Comparison of ENCODE assay signal across 10 cellular contexts in genomic region chr17:2057130-2057713, GRCh38. TPM values are rescaled to one million over a fixed set of nuclear protein-coding genes. Genes with fewer than 3 reads are reported as not detected.
DNase-seq lines count a peak whose midpoint lies in the region; ATAC-seq and TF ChIP-seq lines count a peak whose summit lies in the region.
"Had no signal": no experiment of that assay in that cellular context is flagged by ENCODE, and none has a peak within 500 bp of the region (broad histone marks: within the 10 kb centered on the region; RNA-seq: fewer than 3 reads in every experiment).

No MANE protein-coding gene starts in this region.

- TF ChIP-seq EP300 in sigmoid colon (IDR thresholded peaks at IDR 0.05) = no peak

- TF ChIP-seq CTCF in activated B cell treated with CpG ODN at 0.5 μM for 24 hours (IDR thresholded peaks at IDR 0.05) = no peak
- TF ChIP-seq CTCF in glutamatergic neuron (IDR thresholded peaks at IDR 0.05; ENCODE audit: partially characterized antibody, unreplicated experiment) = no peak
- no peak for TF ChIP-seq CTCF in sigmoid colon (IDR thresholded peaks at IDR 0.05)
- no peak for TF ChIP-seq CTCF in CD4-positive, alpha-beta T cell (IDR thresholded peaks at IDR 0.05)

- peaks cover 0 to 14% (median 0%) of the 10 kb centered on the region in 4 donors for H3K36me3 ChIP-seq in sigmoid colon

- peaks cover 0 to 82% (median 74%) of the 10 kb centered on the region in 4 donors for H3K4me1 ChIP-seq in sigmoid colon

- peak overlapping the region; percentile 88 to 92 (median 91) for H3K27ac ChIP-seq in sigmoid colon
- H3K27ac ChIP-seq in CD4-positive, alpha-beta T cell (ENCODE audit: low read depth, low read length) = no peak overlapping the region

- ATAC-seq in activated B cell treated with CpG ODN at 0.5 μM for 24 hours (ENCODE audit: low read depth) (no peak), HG03045 (IDR thresholded peaks at IDR 0.05; ENCODE audit: unreplicated experiment) (no peak), HG03097 (IDR thresholded peaks at IDR 0.05; ENCODE audit: low FRiP score, unreplicated experiment) (no peak)
- ATAC-seq in CD4-positive, alpha-beta T cell (ENCODE audit: poor library complexity) = no peak

- POLR2A ChIA-PET in activated B cell treated with CpG ODN at 0.5 μM for 24 hours (lab: Charles Lee) = interaction anchor here (1.0 to 24.5 kb wide), 6 partner anchors 11 to 159 kb away, joined by 3 to 449 read pairs (median 6); no protein-coding TSS in a partner anchor
- POLR2A ChIA-PET in CD4-positive, alpha-beta T cell (lab: Charles Lee) = interaction anchor here (0.6 to 4.9 kb wide), 14 partner anchors 16 to 388 kb away, joined by 3 to 61 read pairs (median 6); partner anchors contain the start of genes RTN4RL1, SMG6 and SRR

- peaks cover 38% of the 10 kb centered on the region for H3K4me1 Mint-ChIP-seq in activated B cell treated with CpG ODN at 0.5 μM for 24 hours
- peaks cover 5% of the 10 kb centered on the region for H3K4me1 Mint-ChIP-seq in glutamatergic neuron (ENCODE audit: low read depth, unreplicated experiment)
- peaks cover 38% of the 10 kb centered on the region for H3K4me1 Mint-ChIP-seq in CD4-positive, alpha-beta T cell (ENCODE audit: low read depth)

- H3K27me3 Mint-ChIP-seq in activated B cell treated with CpG ODN at 0.5 μM for 24 hours = peaks cover 5% of the 10 kb centered on the region
- H3K27me3 Mint-ChIP-seq in glutamatergic neuron (ENCODE audit: unreplicated experiment) = peaks cover 8% of the 10 kb centered on the region
- H3K27me3 Mint-ChIP-seq in CD4-positive, alpha-beta T cell = peaks cover 29% of the 10 kb centered on the region

- H3K27me3 ChIP-seq in sigmoid colon = peaks cover 4 to 37% (median 5%) of the 10 kb centered on the region in 3 donors
- H3K27me3 ChIP-seq in CD4-positive, alpha-beta T cell (ENCODE audit: control insufficient read depth, insufficient read depth, low read length) = peaks cover 6% of the 10 kb centered on the region

- H3K27ac Mint-ChIP-seq in activated B cell treated with CpG ODN at 0.5 μM for 24 hours (no peak overlapping the region), glutamatergic neuron (ENCODE audit: unreplicated experiment) (no peak overlapping the region)
- H3K27ac Mint-ChIP-seq in CD4-positive, alpha-beta T cell = no peak overlapping the region

- H3K4me3 Mint-ChIP-seq in activated B cell treated with CpG ODN at 0.5 μM for 24 hours (no peak overlapping the region), glutamatergic neuron (ENCODE audit: unreplicated experiment) (no peak overlapping the region)
- no peak overlapping the region for H3K4me3 Mint-ChIP-seq in CD4-positive, alpha-beta T cell

- CTCF ChIA-PET in activated B cell treated with CpG ODN at 0.5 μM for 24 hours (lab: Charles Lee) = interaction anchor here (1.1 to 8.6 kb wide), 15 partner anchors 10 to 225 kb away, joined by 3 to 228 read pairs (median 8); no protein-coding TSS in a partner anchor
- CTCF ChIA-PET in CD4-positive, alpha-beta T cell (lab: Charles Lee) = interaction anchor here (1.0 to 7.3 kb wide), 11 partner anchors 13 to 281 kb away, joined by 3 to 83 read pairs (median 5); no protein-coding TSS in a partner anchor

- H3K9me3 Mint-ChIP-seq in activated B cell treated with CpG ODN at 0.5 μM for 24 hours (no peaks in the 10 kb centered on the region), glutamatergic neuron (ENCODE audit: unreplicated experiment) (peaks cover 4% of the 10 kb centered on the region)
- no peaks in the 10 kb centered on the region for H3K9me3 Mint-ChIP-seq in CD4-positive, alpha-beta T cell

- H3K4me3 ChIP-seq in sigmoid colon = peak overlapping the region in 3 of 4 donors; percentile 63 to 75 (median 64)

- peaks cover 12% of the 10 kb centered on the region for H3K36me3 Mint-ChIP-seq in activated B cell treated with CpG ODN at 0.5 μM for 24 hours (ENCODE audit: low read depth)
- no peaks in the 10 kb centered on the region for H3K36me3 Mint-ChIP-seq in glutamatergic neuron (ENCODE audit: unreplicated experiment)
- peaks cover 22% of the 10 kb centered on the region for H3K36me3 Mint-ChIP-seq in CD4-positive, alpha-beta T cell (ENCODE audit: low read depth)

- intact Hi-C loops in activated B cell treated with CpG ODN at 0.5 μM for 24 hours (cut with micrococcal nuclease) = loop anchor here (2.0 to 5.0 kb wide), 2 partner anchors 45 to 280 kb away; partner anchors contain the start of genes SGSM2 and TSR1
- intact Hi-C loops in sigmoid colon (cut with DNase I) = no loop called here
- intact Hi-C loops in CD4-positive, alpha-beta T cell (cut with DNase I, micrococcal nuclease) = loop anchor here in 1 of 2 experiments (5.0 to 10.0 kb wide), 3 partner anchors 98 to 210 kb away; no protein-coding TSS in a partner anchor

- H3K9me3 ChIP-seq in sigmoid colon = no peaks in the 10 kb centered on the region
- H3K9me3 ChIP-seq in CD4-positive, alpha-beta T cell (ENCODE audit: control insufficient read depth, low read length) = no peaks in the 10 kb centered on the region

- no peak for TF ChIP-seq POLR2A in sigmoid colon (IDR thresholded peaks at IDR 0.05)

- WGBS in sigmoid colon, 2 donors = 5 to 7% methylated on average over 81 of the region's 81 CpGs

- DNase-seq in D341Med (ENCODE audit: low spot score) (peak; percentile 11), activated B cell treated with CpG ODN at 0.5 μM for 24 hours (peak; percentile 40), glutamatergic neuron (peak; percentile 51), sigmoid colon (no peak), NCI-H1417 treated with DMSO at 0.1 percent for 48 hours (lab: John Stamatoyannopoulos, UW) (no peak)
- no peak for DNase-seq in CD4-positive, alpha-beta T cell
- DNase-seq: head of caudate nucleus, NCI-H69 had no signal

RNA-seq across cellular contexts. Expression of gene HIC1, which starts 2.3 kb away (rescaled TPM):
- 8.3 and 9.3 TPM in 2 replicates for total RNA-seq in activated B cell treated with CpG ODN at 0.5 μM for 24 hours
- total RNA-seq in glutamatergic neuron (ENCODE audit: unreplicated experiment) = 2.5 TPM
- 10 to 100 TPM; 10.4 to 44.9 (median 24.8) TPM for total RNA-seq in sigmoid colon
- polyA plus RNA-seq in sigmoid colon = 1 to 10 TPM; 1.6 to 5.4 (median 5.1) TPM
- total RNA-seq in CD4-positive, alpha-beta T cell = 1 to 10 TPM; 2.4 to 3.0 TPM

RNA-seq across cellular contexts. Expression of gene OVCA2, which starts 15.4 kb away (rescaled TPM):
- total RNA-seq in activated B cell treated with CpG ODN at 0.5 μM for 24 hours (29.4 and 31.2 TPM in 2 replicates), glutamatergic neuron (ENCODE audit: unreplicated experiment) (16.3 TPM), sigmoid colon (10 to 100 TPM; 26.3 to 43.0 (median 32.9) TPM)
- 10 to 100 TPM; 61.3 to 66.8 (median 63.3) TPM for polyA plus RNA-seq in sigmoid colon
- total RNA-seq in CD4-positive, alpha-beta T cell = 10 to 100 TPM; 34.4 to 35.1 TPM

RNA-seq across cellular contexts. Expression of gene DPH1, which starts 27.3 kb away (rescaled TPM):
- total RNA-seq in activated B cell treated with CpG ODN at 0.5 μM for 24 hours (49.3 and 63.4 TPM in 2 replicates), glutamatergic neuron (ENCODE audit: unreplicated experiment) (36.4 TPM), sigmoid colon (10 to 100 TPM; 27.6 to 60.1 (median 38.8) TPM)
- polyA plus RNA-seq in sigmoid colon = 10 to 100 TPM in 2 of 3 donors, 1 to 10 TPM in 1; 7.2 to 26.6 (median 12.0) TPM
- total RNA-seq in CD4-positive, alpha-beta T cell = 100 to 1,000 TPM in 1 of 2 experiments, 10 to 100 TPM in 1; 96.4 to 101 TPM

RNA-seq across cellular contexts. Expression of gene RTN4RL1, which starts 32.1 kb away (rescaled TPM):
- total RNA-seq in activated B cell treated with CpG ODN at 0.5 μM for 24 hours (not detected in 2 replicates), glutamatergic neuron (ENCODE audit: unreplicated experiment) (50.3 TPM), sigmoid colon (under 1 TPM; 0.16 to 0.71 (median 0.48) TPM)
- under 1 TPM in 2 of 3 donors, not detected in 1; under 0.01 to 0.69 TPM for polyA plus RNA-seq in sigmoid colon
- under 1 TPM; 0.06 to 0.11 TPM for total RNA-seq in CD4-positive, alpha-beta T cell

Comparison
In these comparisons a context has a peak if more than half of its experiments do, and no peak if none do; other contexts are left out.
1. DNase-seq: peak in D341Med (single experiment), activated B cell treated with CpG ODN at 0.5 μM for 24 hours (single experiment) and glutamatergic neuron (single experiment); none in sigmoid colon (single experiment), NCI-H1417 treated with DMSO at 0.1 percent for 48 hours (single experiment) and CD4-positive, alpha-beta T cell (0 of 10).